1 cellular context compared by ENCODE assay signal in the genomic region with DNA sequence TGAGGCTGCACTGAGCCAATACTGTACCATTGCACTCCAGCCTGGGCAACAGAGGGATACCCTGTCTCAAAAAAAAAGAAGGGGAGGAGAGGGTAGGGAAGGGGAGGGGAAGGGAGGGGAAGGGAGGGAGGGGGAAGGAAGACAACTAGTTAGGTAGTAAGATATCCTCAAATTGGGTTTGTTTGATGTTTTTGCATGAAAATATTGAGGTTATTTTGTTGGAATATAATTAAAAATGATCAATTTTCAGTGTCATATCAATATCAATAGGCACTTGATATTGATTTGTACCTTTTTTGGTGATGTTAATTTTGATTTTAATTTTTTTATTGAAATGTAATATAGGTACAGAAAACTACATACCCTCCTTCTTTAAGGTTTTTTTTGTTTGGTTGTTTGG.
TF ChIP-seq lines count a peak whose summit lies in the region.

No MANE protein-coding gene starts in this region.

TF ChIP-seq in HepG2, 621 proteins besides CTCF, POLR2A, EP300 and RAD21:
- TF ChIP-seq, protein P1, sequence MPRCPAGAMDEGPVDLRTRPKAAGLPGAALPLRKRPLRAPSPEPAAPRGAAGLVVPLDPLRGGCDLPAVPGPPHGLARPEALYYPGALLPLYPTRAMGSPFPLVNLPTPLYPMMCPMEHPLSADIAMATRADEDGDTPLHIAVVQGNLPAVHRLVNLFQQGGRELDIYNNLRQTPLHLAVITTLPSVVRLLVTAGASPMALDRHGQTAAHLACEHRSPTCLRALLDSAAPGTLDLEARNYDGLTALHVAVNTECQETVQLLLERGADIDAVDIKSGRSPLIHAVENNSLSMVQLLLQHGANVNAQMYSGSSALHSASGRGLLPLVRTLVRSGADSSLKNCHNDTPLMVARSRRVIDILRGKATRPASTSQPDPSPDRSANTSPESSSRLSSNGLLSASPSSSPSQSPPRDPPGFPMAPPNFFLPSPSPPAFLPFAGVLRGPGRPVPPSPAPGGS (CRISPR knock-in tag; IDR thresholded peaks at IDR 0.05) = no peak
- peak; percentile 91 for TF ChIP-seq HNRNPK (IDR thresholded peaks at IDR 0.05; ENCODE audit: low read depth, low read length, poor library complexity, severe bottlenecking)
